8 cellular contexts compared by ENCODE assay signal in genomic region chr1:147928236-147929132, GRCh38. TPM values are rescaled to one million over a fixed set of nuclear protein-coding genes. Genes with fewer than 3 reads are reported as not detected.
DNase-seq lines count a peak whose midpoint lies in the region; ATAC-seq and TF ChIP-seq lines count a peak whose summit lies in the region.
"Not testable (repeated sequence)": the region's sequence is repeated elsewhere in the genome, so short reads cannot be mapped to it uniquely, and the experiment has no call there.

TSS of gene GPR89B (plus strand) at chr1:147928420. CDS start at chr1:147928537, 117 bp downstream.

- not testable (repeated sequence) for H3K36me3 ChIP-seq in hepatocyte (replicated peaks; ENCODE audit: insufficient read depth, low read depth); rectal smooth muscle tissue (ENCODE audit: control insufficient read depth, insufficient read depth, low read length); vagina

- H3K9me2 ChIP-seq in hepatocyte (replicated peaks; ENCODE audit: insufficient read depth), result not testable (repeated sequence)

- H3K27me3 ChIP-seq in hepatocyte; rectal smooth muscle tissue (ENCODE audit: control insufficient read depth, insufficient read depth, low read length); vagina: not testable (repeated sequence)

- intact Hi-C loops in vagina (cut with DNase I), result not testable (repeated sequence)

- H3K9me3 ChIP-seq in hepatocyte (ENCODE audit: low read depth); vagina: not testable (repeated sequence)

- peak; percentile 95 for ATAC-seq in GM18505 (IDR thresholded peaks at IDR 0.05; ENCODE audit: unreplicated experiment)
- peak; percentile 91 for ATAC-seq in HG02973 (IDR thresholded peaks at IDR 0.05; ENCODE audit: unreplicated experiment)

- H3K4me3 ChIP-seq in astrocyte of the cerebellum (ENCODE audit: low read depth, low read length), result peak within 1 kb of the TSS; percentile 66
- H3K4me3 ChIP-seq in hepatocyte, result peak within 1 kb of the TSS; percentile 93
- H3K4me3 ChIP-seq in rectal smooth muscle tissue (ENCODE audit: low read length), result peak within 1 kb of the TSS; percentile 84
- H3K4me3 ChIP-seq in vagina, result peak within 1 kb of the TSS; percentile 78 to 81

- TF ChIP-seq POLR2A in GM18505 (IDR thresholded peaks at IDR 0.05; ENCODE audit: borderline replicate concordance, extremely low read depth, insufficient read depth, insufficient read length), result peak; percentile 93
- peak; percentile 8 to 35 for TF ChIP-seq POLR2A in vagina (IDR thresholded peaks at IDR 0.05)

- peaks cover 24% of the 10 kb centered on the region for H3K79me2 ChIP-seq in hepatocyte

- H3K27ac ChIP-seq in hepatocyte (peak within 1 kb of the TSS; percentile 97), rectal smooth muscle tissue (ENCODE audit: low read depth, low read length) (peak within 1 kb of the TSS; percentile 66), vagina (peak within 1 kb of the TSS; percentile 89)

- DNase-seq in NCI-H1930 (lab: John Stamatoyannopoulos, UW) (peak; percentile 81 to 88), T-helper 22 cell (ENCODE audit: low read depth) (peak; percentile 84), astrocyte of the cerebellum (ENCODE audit: low read depth) (peak; percentile 54), hepatocyte (ENCODE audit: low spot score) (peak; percentile 94)
- DNase-seq in vagina (ENCODE audit: extremely low spot score in 2 of 2), result not testable (repeated sequence)

- under 1% methylated on average over 45 of the region's 72 CpGs for WGBS in hepatocyte (ENCODE audit: low lambda C conversion rate, missing lambda C conversion rate)

- H3K4me1 ChIP-seq in hepatocyte (ENCODE audit: insufficient read depth); rectal smooth muscle tissue (ENCODE audit: control insufficient read depth, insufficient read depth, low read length): not testable (repeated sequence)
- H3K4me1 ChIP-seq in vagina, result peaks cover 15% of the 10 kb centered on the region

- in situ Hi-C loops in astrocyte of the cerebellum (cut with HindIII; ENCODE audit: low sequenced_read_pairs), result not testable (repeated sequence)

- peak within 1 kb of the TSS; percentile 81 for H3K4me2 ChIP-seq in hepatocyte

- peak within 1 kb of the TSS; percentile 62 for H3K9ac ChIP-seq in rectal smooth muscle tissue (ENCODE audit: low read length)

- TF ChIP-seq CTCF in astrocyte of the cerebellum (IDR thresholded peaks at IDR 0.05; ENCODE audit: low read depth, low read length, missing control alignments); hepatocyte (IDR thresholded peaks at IDR 0.05; ENCODE audit: poor library complexity); vagina (IDR thresholded peaks at IDR 0.05): not testable (repeated sequence)

- not testable (repeated sequence) for H4K20me1 ChIP-seq in hepatocyte (ENCODE audit: insufficient read depth, poor library complexity, severe bottlenecking)

- H2AFZ ChIP-seq in hepatocyte, result peak within 1 kb of the TSS; percentile 98

RNA-seq across cellular contexts. Expression of gene GPR89B, which starts in this region (rescaled TPM):
- total RNA-seq in hepatocyte (27.1 and 32.4 TPM in 2 replicates), vagina (20.6 TPM)
- polyA plus RNA-seq in hepatocyte, result 16.3 and 25.8 TPM in 2 replicates
